In genomic region chr22:44519895-44520294, GRCh38 we compare ENCODE assay signal across 2 cellular contexts.
TF ChIP-seq lines count a peak whose summit lies in the region.

No MANE protein-coding gene starts in this region.

TF ChIP-seq in SK-N-SH, 30 proteins besides CTCF, POLR2A, EP300 and RAD21 (continued from another document):
- TF ChIP-seq, protein P1, sequence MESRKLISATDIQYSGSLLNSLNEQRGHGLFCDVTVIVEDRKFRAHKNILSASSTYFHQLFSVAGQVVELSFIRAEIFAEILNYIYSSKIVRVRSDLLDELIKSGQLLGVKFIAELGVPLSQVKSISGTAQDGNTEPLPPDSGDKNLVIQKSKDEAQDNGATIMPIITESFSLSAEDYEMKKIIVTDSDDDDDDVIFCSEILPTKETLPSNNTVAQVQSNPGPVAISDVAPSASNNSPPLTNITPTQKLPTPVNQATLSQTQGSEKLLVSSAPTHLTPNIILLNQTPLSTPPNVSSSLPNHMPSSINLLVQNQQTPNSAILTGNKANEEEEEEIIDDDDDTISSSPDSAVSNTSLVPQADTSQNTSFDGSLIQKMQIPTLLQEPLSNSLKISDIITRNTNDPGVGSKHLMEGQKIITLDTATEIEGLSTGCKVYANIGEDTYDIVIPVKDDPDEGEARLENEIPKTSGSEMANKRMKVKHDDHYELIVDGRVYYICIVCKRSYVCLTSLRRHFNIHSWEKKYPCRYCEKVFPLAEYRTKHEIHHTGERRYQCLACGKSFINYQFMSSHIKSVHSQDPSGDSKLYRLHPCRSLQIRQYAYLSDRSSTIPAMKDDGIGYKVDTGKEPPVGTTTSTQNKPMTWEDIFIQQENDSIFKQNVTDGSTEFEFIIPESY (IDR thresholded peaks at IDR 0.05; ENCODE audit: borderline replicate concordance, low read depth) = no peak
- TF ChIP-seq IRF3 (IDR thresholded peaks at IDR 0.05; ENCODE audit: low read depth, low read length) = no peak
- no peak for TF ChIP-seq TCF12 (IDR thresholded peaks at IDR 0.05)

TF ChIP-seq in SK-N-SH treated with all-trans-retinoic acid at 6 μM for 48 hours, 23 proteins besides CTCF, POLR2A, EP300 and RAD21 (continued from another document):
- TF ChIP-seq TSHZ2 (CRISPR knock-in tag; IDR thresholded peaks at IDR 0.05) (no peak), TCF4 (CRISPR knock-in tag; IDR thresholded peaks at IDR 0.05; ENCODE audit: borderline replicate concordance) (no peak), PATZ1 (CRISPR knock-in tag; IDR thresholded peaks at IDR 0.05; ENCODE audit: borderline replicate concordance) (no peak), PPARA (CRISPR knock-in tag; IDR thresholded peaks at IDR 0.05; ENCODE audit: borderline replicate concordance) (no peak), RARB (CRISPR knock-in tag; IDR thresholded peaks at IDR 0.05) (no peak), ZNF565 (CRISPR knock-in tag; conservative IDR thresholded peaks at IDR 0.05; ENCODE audit: low read depth) (no peak)
TF ChIP-seq in SK-N-SH treated with all-trans-retinoic acid at 6 μM for 48 hours: peak in this region for 0.
